In genomic region chr1:203667616-203668015, GRCh38 we compare ENCODE assay signal across 13 cellular contexts. TPM values are rescaled to one million over a fixed set of nuclear protein-coding genes. Genes with fewer than 3 reads are reported as not detected.
A peak's percentile ranks its signal among the peaks of the same experiment; 100 is the strongest.
DNase-seq lines count a peak whose midpoint lies in the region; ATAC-seq and TF ChIP-seq lines count a peak whose summit lies in the region.
"Had no signal": no experiment of that assay in that cellular context is flagged by ENCODE, and none has a peak within 500 bp of the region (broad histone marks: within the 10 kb centered on the region; RNA-seq: fewer than 3 reads in every experiment).

No MANE protein-coding gene starts in this region.

- no peaks in the 10 kb centered on the region for H3K9me3 Mint-ChIP-seq in CD4-positive, CD25-positive, alpha-beta regulatory T cell
- H3K9me3 Mint-ChIP-seq: endodermal cell had no signal

- no peak for DNase-seq in CD4-positive, CD25-positive, alpha-beta regulatory T cell
- DNase-seq in left ventricle myocardium inferior, result no peak
- no peak for DNase-seq in 8988T
- no peak for DNase-seq in NCI-H82 (lab: John Stamatoyannopoulos, UW)
- DNase-seq: endodermal cell, NCI-H69, occipital lobe had no signal

- H3K36me3 ChIP-seq in CD4-positive, CD25-positive, alpha-beta regulatory T cell (ENCODE audit: control insufficient read depth, insufficient read depth, low read length), result peaks cover 9% of the 10 kb centered on the region
- H3K36me3 ChIP-seq in left ventricle myocardium inferior, result no peaks in the 10 kb centered on the region
- no peaks in the 10 kb centered on the region for H3K36me3 ChIP-seq in rectal smooth muscle tissue (ENCODE audit: control insufficient read depth, insufficient read depth, low read length)

- H3K27me3 ChIP-seq in CD4-positive, CD25-positive, alpha-beta regulatory T cell (ENCODE audit: control insufficient read depth, insufficient read depth, low read length), result no peaks in the 10 kb centered on the region
- H3K27me3 ChIP-seq in left ventricle myocardium inferior (ENCODE audit: low read depth) (no peaks in the 10 kb centered on the region), rectal smooth muscle tissue (ENCODE audit: control insufficient read depth, insufficient read depth, low read length) (no peaks in the 10 kb centered on the region)
- H3K27me3 ChIP-seq: SJSA1 had no signal

- intact Hi-C loops in left ventricle myocardium inferior (cut with micrococcal nuclease), result no loop called here

- H3K36me3 Mint-ChIP-seq in CD4-positive, CD25-positive, alpha-beta regulatory T cell, result peaks cover 18% of the 10 kb centered on the region

- no peak for TF ChIP-seq CTCF in left ventricle myocardium inferior (IDR thresholded peaks at IDR 0.05; ENCODE audit: borderline replicate concordance)

- no peak overlapping the region for H3K27ac ChIP-seq in CD4-positive, CD25-positive, alpha-beta regulatory T cell (ENCODE audit: insufficient read depth, low read length, poor library complexity, severe bottlenecking)
- H3K27ac ChIP-seq in angular gyrus (ENCODE audit: low read depth, low read length) (peak overlapping the region; percentile 16), left ventricle myocardium inferior (replicated peaks) (peak overlapping the region; percentile 76), rectal smooth muscle tissue (ENCODE audit: low read depth, low read length) (peak overlapping the region; percentile 96)
- H3K27ac ChIP-seq: SJSA1 had no signal

- peaks cover 10 to 80% (median 63%) of the 10 kb centered on the region in 4 donors for H3K4me1 Mint-ChIP-seq in CD4-positive, CD25-positive, alpha-beta regulatory T cell

- no peaks in the 10 kb centered on the region for H3K9me3 ChIP-seq in CD4-positive, CD25-positive, alpha-beta regulatory T cell (ENCODE audit: control insufficient read depth in 2 of 2, low read length in 2 of 2)
- H3K9me3 ChIP-seq in left ventricle myocardium inferior (replicated peaks), result no peaks in the 10 kb centered on the region
- H3K9me3 ChIP-seq: SJSA1 had no signal

- ATAC-seq in CD4-positive, CD25-positive, alpha-beta regulatory T cell (ENCODE audit: low read depth in 2 of 2), result no peak
- ATAC-seq in esophagus mucosa (no peak), GM19463 (IDR thresholded peaks at IDR 0.05; ENCODE audit: unreplicated experiment) (no peak)

- no peaks in the 10 kb centered on the region for H3K27me3 Mint-ChIP-seq in CD4-positive, CD25-positive, alpha-beta regulatory T cell
- H3K27me3 Mint-ChIP-seq: activated naive CD8-positive, alpha-beta T cell had no signal

- H3K9ac ChIP-seq in rectal smooth muscle tissue (ENCODE audit: low read length), result no peak overlapping the region

- H3K4me3 ChIP-seq in CD4-positive, CD25-positive, alpha-beta regulatory T cell (ENCODE audit: low read depth, low read length), result no peak overlapping the region
- H3K4me3 ChIP-seq in left ventricle myocardium inferior, result no peak overlapping the region
- H3K4me3 ChIP-seq in rectal smooth muscle tissue (ENCODE audit: low read length), result no peak overlapping the region
- H3K4me3 ChIP-seq: SJSA1 had no signal

- H3K4me3 Mint-ChIP-seq in CD4-positive, CD25-positive, alpha-beta regulatory T cell, result peak overlapping the region in 2 of 4 donors; percentile 1 to 76
- H3K4me3 Mint-ChIP-seq: activated naive CD8-positive, alpha-beta T cell; endodermal cell had no signal

- peak overlapping the region; percentile 52 to 90 (median 79) for H3K27ac Mint-ChIP-seq in CD4-positive, CD25-positive, alpha-beta regulatory T cell
- H3K27ac Mint-ChIP-seq: activated naive CD8-positive, alpha-beta T cell; endodermal cell had no signal

- peaks cover 73% of the 10 kb centered on the region for H3K4me1 ChIP-seq in CD4-positive, CD25-positive, alpha-beta regulatory T cell (ENCODE audit: control insufficient read depth, insufficient read depth, low read length, poor library complexity, severe bottlenecking)
- peaks cover 99% of the 10 kb centered on the region for H3K4me1 ChIP-seq in left ventricle myocardium inferior
- peaks cover 88% of the 10 kb centered on the region for H3K4me1 ChIP-seq in rectal smooth muscle tissue (ENCODE audit: control insufficient read depth, insufficient read depth, low read length)

RNA-seq across cellular contexts. Expression of gene ATP2B4, which starts 41.0 kb away (rescaled TPM):
- 149 TPM for total RNA-seq in CD4-positive, CD25-positive, alpha-beta regulatory T cell
- 10 to 100 TPM; 25.8 to 39.6 (median 31.7) TPM for polyA plus RNA-seq in CD4-positive, CD25-positive, alpha-beta regulatory T cell
- total RNA-seq in left ventricle myocardium inferior (97.7 TPM), esophagus mucosa (28.3 TPM)
